In genomic region chr11:43765194-43765593, GRCh38 we compare ENCODE assay signal across 1 cellular context.
TF ChIP-seq lines count a peak whose summit lies in the region.

No MANE protein-coding gene starts in this region.

TF ChIP-seq in HepG2, 621 proteins besides CTCF, POLR2A, EP300 and RAD21 (continued from another document):
- TF ChIP-seq GMEB2 (CRISPR knock-in tag; IDR thresholded peaks at IDR 0.05; ENCODE audit: low read depth) (no peak), GABPB1 (CRISPR knock-in tag; IDR thresholded peaks at IDR 0.05) (no peak), ZNF383 (CRISPR knock-in tag; IDR thresholded peaks at IDR 0.05; ENCODE audit: borderline replicate concordance) (no peak)
